In genomic region chr17:18857864-18858566, GRCh38 we compare ENCODE assay signal across 8 cellular contexts. TPM values are rescaled to one million over a fixed set of nuclear protein-coding genes. Genes with fewer than 3 reads are reported as not detected.
A peak's percentile ranks its signal among the peaks of the same experiment; 100 is the strongest.
DNase-seq lines count a peak whose midpoint lies in the region; ATAC-seq and TF ChIP-seq lines count a peak whose summit lies in the region.

TSS of gene PRPSAP2 (plus strand) at chr17:18858131. CDS start at chr17:18865834, 7,703 bp downstream.

- H3K4me1 ChIP-seq in cardiac muscle cell (ENCODE audit: low read depth) (peaks cover 7% of the 10 kb centered on the region), trophoblast cell (ENCODE audit: control insufficient read depth in 1 of 2, insufficient read depth in 2 of 2, low read length in 2 of 2) (peaks cover 0 to 3% of the 10 kb centered on the region in 2 experiments), tibial artery (peaks cover 0 to 22% (median 11%) of the 10 kb centered on the region in 4 donors)

- H2BK5ac ChIP-seq in trophoblast cell (ENCODE audit: low read depth, low read length, poor library complexity): peak within 1 kb of the TSS; percentile 81

- H3K14ac ChIP-seq in trophoblast cell (ENCODE audit: low read length): peak within 1 kb of the TSS; percentile 72

- H3K9me3 ChIP-seq in cardiac muscle cell (ENCODE audit: low read depth) (no peaks in the 10 kb centered on the region), trophoblast cell (ENCODE audit: insufficient read depth, low read depth, low read length) (no peaks in the 10 kb centered on the region), tibial artery (no peaks in the 10 kb centered on the region)

- intact Hi-C loops in tibial artery (cut with DNase I; ENCODE audit: low total_unique reads): no loop called here

- H4K8ac ChIP-seq in trophoblast cell (ENCODE audit: low read depth, low read length): peak within 1 kb of the TSS; percentile 84

- H3K4me3 ChIP-seq in cardiac muscle cell (peak within 1 kb of the TSS; percentile 82), trophoblast cell (ENCODE audit: low read depth, low read length) (peak within 1 kb of the TSS; percentile 96), tibial artery (peak within 1 kb of the TSS; percentile 65 to 100)

- peak within 1 kb of the TSS; percentile 77 for H3K9ac ChIP-seq in trophoblast cell (ENCODE audit: low read length)

- H3K23ac ChIP-seq in trophoblast cell (ENCODE audit: low read length): no peak within 1 kb of the TSS

- H2BK12ac ChIP-seq in trophoblast cell (ENCODE audit: low read length): no peak within 1 kb of the TSS

- peak within 1 kb of the TSS; percentile 88 for H4K12ac ChIP-seq in trophoblast cell (ENCODE audit: low read depth, low read length)

- H3K79me2 ChIP-seq in trophoblast cell (ENCODE audit: control insufficient read depth, insufficient read depth, low read length, poor library complexity): peaks cover 3% of the 10 kb centered on the region

- WGBS in adipose tissue, 3 donors: 0 to 1% (median 1%) methylated on average over 30 to 58 of the region's 58 CpGs
- WGBS in trophoblast cell (ENCODE audit: extremely low coverage, insufficient coverage, insufficient read length): no CpG with 5 or more reads among the region's 58 CpGs

- no peak within 1 kb of the TSS for H2AK5ac ChIP-seq in trophoblast cell (ENCODE audit: low read length)

- no peaks in the 10 kb centered on the region for H3K36me3 ChIP-seq in cardiac muscle cell
- no peaks in the 10 kb centered on the region for H3K36me3 ChIP-seq in trophoblast cell (ENCODE audit: control insufficient read depth in 1 of 2, insufficient read depth in 2 of 2, low read length in 2 of 2)
- no peaks in the 10 kb centered on the region for H3K36me3 ChIP-seq in tibial artery

- H3K27me3 ChIP-seq in cardiac muscle cell: no peaks in the 10 kb centered on the region
- no peaks in the 10 kb centered on the region for H3K27me3 ChIP-seq in trophoblast cell (ENCODE audit: insufficient read depth, low read length)
- H3K27me3 ChIP-seq in tibial artery: no peaks in the 10 kb centered on the region

- peak within 1 kb of the TSS; percentile 30 for H2AFZ ChIP-seq in trophoblast cell (ENCODE audit: insufficient read depth, low read length, poor library complexity)

- peak; percentile 99 for DNase-seq in GM10266 (ENCODE audit: extremely low spot score)
- DNase-seq in NCI-H1694 (lab: John Stamatoyannopoulos, UW): peak; percentile 92
- peak; percentile 91 to 98 (median 94) for DNase-seq in T-helper 1 cell
- DNase-seq in cardiac muscle cell (ENCODE audit: low read depth in 1 of 2, low spot score in 1 of 2): peak; percentile 96 to 98
- DNase-seq in trophoblast cell: peak; percentile 93 to 96
- DNase-seq in tibial artery: peak; percentile 96 to 98

- peak within 1 kb of the TSS; percentile 94 for H3K18ac ChIP-seq in trophoblast cell (ENCODE audit: low read length)

- peak within 1 kb of the TSS; percentile 85 for H3K4ac ChIP-seq in trophoblast cell (ENCODE audit: low read depth, low read length)

- peak within 1 kb of the TSS; percentile 95 for H2BK120ac ChIP-seq in trophoblast cell (ENCODE audit: insufficient read depth, low read length, poor library complexity)

- H3K4me2 ChIP-seq in trophoblast cell (ENCODE audit: low read length): peak within 1 kb of the TSS; percentile 78

- H3K27ac ChIP-seq in adipose tissue (ENCODE audit: low read depth, low read length): peak within 1 kb of the TSS; percentile 81
- H3K27ac ChIP-seq in cardiac muscle cell: peak within 1 kb of the TSS; percentile 93
- H3K27ac ChIP-seq in trophoblast cell (ENCODE audit: low read depth, low read length): peak within 1 kb of the TSS; percentile 79
- H3K27ac ChIP-seq in tibial artery: peak within 1 kb of the TSS; percentile 89 to 99

- peak within 1 kb of the TSS; percentile 55 for H4K91ac ChIP-seq in trophoblast cell (ENCODE audit: low read depth, low read length)

- peak; percentile 46 for ATAC-seq in HG02840 (IDR thresholded peaks at IDR 0.05; ENCODE audit: low FRiP score, unreplicated experiment)

- TF ChIP-seq CTCF in GM10266 (IDR thresholded peaks at IDR 0.05; ENCODE audit: control insufficient read depth, insufficient read depth, low read depth, missing control alignments) (no peak), cardiac muscle cell (IDR thresholded peaks at IDR 0.05; ENCODE audit: low read depth, low read length) (no peak), tibial artery (IDR thresholded peaks at IDR 0.05) (no peak)

- peaks cover 6% of the 10 kb centered on the region for H3K79me1 ChIP-seq in trophoblast cell (ENCODE audit: low read length)

RNA-seq across cellular contexts. Expression of gene PRPSAP2, which starts in this region (rescaled TPM):
- polyA plus RNA-seq in adipose tissue: 10 to 100 TPM; 12.2 to 14.1 (median 13.3) TPM
- total RNA-seq in cardiac muscle cell: 48.9 and 65.2 TPM in 2 replicates
- 66.5 and 68.5 TPM in 2 replicates for polyA plus RNA-seq in cardiac muscle cell
- polyA plus RNA-seq in trophoblast cell (2013): 23.2 and 23.5 TPM in 2 replicates

Comparison
In these comparisons a context has a peak if more than half of its experiments do, and no peak if none do; other contexts are left out.
1. Peak in every context shown above with its lines: DNase-seq, ATAC-seq, H3K4me3 ChIP-seq and H3K27ac ChIP-seq.